Comparison of ENCODE assay signal across 13 cellular contexts in genomic region chr7:138226001-138226476, GRCh38.
DNase-seq lines count a peak whose midpoint lies in the region; ATAC-seq and TF ChIP-seq lines count a peak whose summit lies in the region.
"Had no signal": no experiment of that assay in that cellular context is flagged by ENCODE, and none has a peak within 500 bp of the region (broad histone marks: within the 10 kb centered on the region; RNA-seq: fewer than 3 reads in every experiment).

No MANE protein-coding gene starts in this region.

- no peaks in the 10 kb centered on the region for H3K27me3 Mint-ChIP-seq in stimulated activated naive CD8-positive, alpha-beta T cell treated with anti-CD3 and anti-CD28 coated beads, Interleukin-15, amount 100 ng/mL, for 72 hours

- H3K27ac ChIP-seq in fibroblast of lung (ENCODE audit: insufficient read depth, low read length) (no peak overlapping the region), neural cell (ENCODE audit: low read length) (peak overlapping the region; percentile 88), Karpas-422 (ENCODE audit: low read length) (no peak overlapping the region)

- H3K9me2 ChIP-seq in neural cell (ENCODE audit: insufficient read depth, low read length) (no peaks in the 10 kb centered on the region), Karpas-422 (replicated peaks; ENCODE audit: insufficient read depth, low read length) (no peaks in the 10 kb centered on the region)

- TF ChIP-seq CTCF in fibroblast of lung (conservative IDR thresholded peaks at IDR 0.05 in 1 of 2, IDR thresholded peaks at IDR 0.05 in 1 of 2; ENCODE audit: low read depth in 1 of 2, low read length in 2 of 2) = no peak
- TF ChIP-seq CTCF in neural cell (IDR thresholded peaks at IDR 0.05; ENCODE audit: poor library complexity, severe bottlenecking) = no peak

- H3K9me3 Mint-ChIP-seq in stimulated activated naive CD8-positive, alpha-beta T cell treated with anti-CD3 and anti-CD28 coated beads, Interleukin-15, amount 100 ng/mL, for 72 hours = peaks cover 8% of the 10 kb centered on the region in 2 donors

- no peak overlapping the region for H3K27ac Mint-ChIP-seq in stimulated activated naive CD8-positive, alpha-beta T cell treated with anti-CD3 and anti-CD28 coated beads, Interleukin-15, amount 100 ng/mL, for 72 hours

- H3K4me1 Mint-ChIP-seq in stimulated activated naive CD8-positive, alpha-beta T cell treated with anti-CD3 and anti-CD28 coated beads, Interleukin-15, amount 100 ng/mL, for 72 hours = no peaks in the 10 kb centered on the region

- DNase-seq in HCEC 1CT (peak; percentile 18), SHP77 treated with DMSO at 0.1 percent for 48 hours (lab: John Stamatoyannopoulos, UW) (peak; percentile 62), fibroblast of lung (ENCODE audit: low read depth in 2 of 2) (peak; percentile 10 to 79), Karpas-422 (no peak), inferior parietal cortex (ENCODE audit: extremely low spot score) (no peak)
- DNase-seq in stimulated activated naive CD8-positive, alpha-beta T cell treated with anti-CD3 and anti-CD28 coated beads, Interleukin-15, amount 100 ng/mL, for 72 hours = no peak
- DNase-seq in stimulated activated CD4-positive, alpha-beta T cell treated with anti-CD3 and anti-CD28 coated beads, Interleukin-2, amount 100 ng/mL, for 48 hours = no peak
- DNase-seq: activated CD8-positive, alpha-beta memory T cell treated with anti-CD3 and anti-CD28 coated beads, Interleukin-2, amount 50 U/mL, for 48 hours; Caco-2; NCI-H510A treated with DMSO at 0.1 percent for 48 hours; spleen; T-helper 2 cell had no signal

- no peak for TF ChIP-seq RAD21 in neural cell (conservative IDR thresholded peaks at IDR 0.05)

- no peaks in the 10 kb centered on the region for H3K4me1 ChIP-seq in fibroblast of lung (ENCODE audit: control insufficient read depth, extremely low read depth, insufficient read depth, low read length)
- no peaks in the 10 kb centered on the region for H3K4me1 ChIP-seq in Karpas-422 (ENCODE audit: low read length)
- H3K4me1 ChIP-seq: Caco-2 had no signal

- ATAC-seq in stimulated activated naive CD8-positive, alpha-beta T cell treated with anti-CD3 and anti-CD28 coated beads, Interleukin-15, amount 100 ng/mL, for 72 hours = no peak

- no peak for TF ChIP-seq EP300 in neural cell (conservative IDR thresholded peaks at IDR 0.05; ENCODE audit: poor library complexity, severe bottlenecking)

- no peak overlapping the region for H3K4me3 Mint-ChIP-seq in stimulated activated naive CD8-positive, alpha-beta T cell treated with anti-CD3 and anti-CD28 coated beads, Interleukin-15, amount 100 ng/mL, for 72 hours

- no peak overlapping the region for H3K4me3 ChIP-seq in fibroblast of lung (replicated peaks in 1 of 4; ENCODE audit: control extremely low read depth in 1 of 4, insufficient read depth in 1 of 4, low read depth in 3 of 4, low read length in 4 of 4)
- H3K4me3 ChIP-seq in neural cell (ENCODE audit: low read length) = peak overlapping the region; percentile 12
- no peak overlapping the region for H3K4me3 ChIP-seq in Karpas-422 (ENCODE audit: low read length)
- H3K4me3 ChIP-seq: spleen had no signal

- H4K20me1 ChIP-seq in fibroblast of lung (ENCODE audit: control insufficient read depth, extremely low read depth, insufficient read depth, low read length) = no peaks in the 10 kb centered on the region
- no peaks in the 10 kb centered on the region for H4K20me1 ChIP-seq in neural cell (ENCODE audit: insufficient read depth)
- no peaks in the 10 kb centered on the region for H4K20me1 ChIP-seq in Karpas-422 (ENCODE audit: insufficient read depth, low read depth, low read length)

- H3F3A ChIP-seq in neural cell (ENCODE audit: insufficient read depth, low read length, poor library complexity, severe bottlenecking) = no peaks in the 10 kb centered on the region

- no peaks in the 10 kb centered on the region for H3K9me3 ChIP-seq in fibroblast of lung (ENCODE audit: control insufficient read depth, insufficient read depth, low read depth, low read length)
- H3K9me3 ChIP-seq in neural cell (ENCODE audit: low read length) = no peaks in the 10 kb centered on the region
- 0 out of 2 replicates have a peak, but pooled peaks cover 6% of the 10 kb centered on the region for H3K9me3 ChIP-seq in Karpas-422 (ENCODE audit: low read length)

- no peaks in the 10 kb centered on the region for H3K27me3 ChIP-seq in fibroblast of lung (ENCODE audit: control insufficient read depth, insufficient read depth, low read length)
- H3K27me3 ChIP-seq in neural cell (ENCODE audit: insufficient read depth, low read depth, low read length) = no peaks in the 10 kb centered on the region
- H3K27me3 ChIP-seq in Karpas-422 (ENCODE audit: low read length) = no peaks in the 10 kb centered on the region
- H3K27me3 ChIP-seq: spleen had no signal

- no peak overlapping the region for H3K9ac ChIP-seq in fibroblast of lung (ENCODE audit: insufficient read depth, low read length)
- peak overlapping the region; percentile 37 for H3K9ac ChIP-seq in neural cell (ENCODE audit: low read length)
- no peak overlapping the region for H3K9ac ChIP-seq in Karpas-422 (ENCODE audit: low read length)

- H3K36me3 ChIP-seq in fibroblast of lung (ENCODE audit: control insufficient read depth, insufficient read depth, low read length) (no peaks in the 10 kb centered on the region), neural cell (ENCODE audit: insufficient read depth, low read length) (no peaks in the 10 kb centered on the region), Karpas-422 (ENCODE audit: insufficient read depth, low read length) (no peaks in the 10 kb centered on the region)
- H3K36me3 ChIP-seq: spleen had no signal

- no peaks in the 10 kb centered on the region for H3K79me2 ChIP-seq in fibroblast of lung (ENCODE audit: control insufficient read depth, insufficient read depth, low read length)
- no peaks in the 10 kb centered on the region for H3K79me2 ChIP-seq in neural cell (replicated peaks; ENCODE audit: insufficient read depth, low read length)
- H3K79me2 ChIP-seq in Karpas-422 (ENCODE audit: low read length) = no peaks in the 10 kb centered on the region

- H2AFZ ChIP-seq in fibroblast of lung (ENCODE audit: low read length) (no peak overlapping the region), neural cell (ENCODE audit: low read depth, low read length) (peak overlapping the region; percentile 5), Karpas-422 (ENCODE audit: low read length) (no peak overlapping the region)

- no peak overlapping the region for H3K4me2 ChIP-seq in fibroblast of lung (ENCODE audit: extremely low read depth, insufficient read depth, low read length)
- H3K4me2 ChIP-seq in neural cell (ENCODE audit: low read length) = peak overlapping the region; percentile 22
- H3K4me2 ChIP-seq in Karpas-422 (ENCODE audit: low read depth, low read length, poor library complexity, severe bottlenecking) = no peak overlapping the region

TF ChIP-seq in neural cell, 6 proteins besides CTCF, POLR2A, EP300 and RAD21:
- no peak for TF ChIP-seq REST (IDR thresholded peaks at IDR 0.05; ENCODE audit: borderline replicate concordance)
- no peak for TF ChIP-seq MXI1 (conservative IDR thresholded peaks at IDR 0.05; ENCODE audit: poor library complexity, severe bottlenecking)
- TF ChIP-seq POLR2AphosphoS5 (IDR thresholded peaks at IDR 0.05) = no peak
- no peak for TF ChIP-seq EZH2 (IDR thresholded peaks at IDR 0.05; ENCODE audit: borderline replicate concordance, insufficient read depth, low read length, poor library complexity, severe bottlenecking)
- no peak for TF ChIP-seq TAF1 (IDR thresholded peaks at IDR 0.05; ENCODE audit: low read depth)
- TF ChIP-seq SMC3 (conservative IDR thresholded peaks at IDR 0.05; ENCODE audit: poor library complexity) = no peak

Comparison
In these comparisons a context has a peak if more than half of its experiments do, and no peak if none do; other contexts are left out.
1. DNase-seq: peak in HCEC 1CT (single experiment), SHP77 treated with DMSO at 0.1 percent for 48 hours (single experiment) and fibroblast of lung (2 of 2); none in stimulated activated naive CD8-positive, alpha-beta T cell treated with anti-CD3 and anti-CD28 coated beads, Interleukin-15, amount 100 ng/mL, for 72 hours (0 of 2), Karpas-422 (single experiment), inferior parietal cortex (single experiment) and stimulated activated CD4-positive, alpha-beta T cell treated with anti-CD3 and anti-CD28 coated beads, Interleukin-2, amount 100 ng/mL, for 48 hours (0 of 2).